ENCODE assay signal across 18 cellular contexts in the genomic region with DNA sequence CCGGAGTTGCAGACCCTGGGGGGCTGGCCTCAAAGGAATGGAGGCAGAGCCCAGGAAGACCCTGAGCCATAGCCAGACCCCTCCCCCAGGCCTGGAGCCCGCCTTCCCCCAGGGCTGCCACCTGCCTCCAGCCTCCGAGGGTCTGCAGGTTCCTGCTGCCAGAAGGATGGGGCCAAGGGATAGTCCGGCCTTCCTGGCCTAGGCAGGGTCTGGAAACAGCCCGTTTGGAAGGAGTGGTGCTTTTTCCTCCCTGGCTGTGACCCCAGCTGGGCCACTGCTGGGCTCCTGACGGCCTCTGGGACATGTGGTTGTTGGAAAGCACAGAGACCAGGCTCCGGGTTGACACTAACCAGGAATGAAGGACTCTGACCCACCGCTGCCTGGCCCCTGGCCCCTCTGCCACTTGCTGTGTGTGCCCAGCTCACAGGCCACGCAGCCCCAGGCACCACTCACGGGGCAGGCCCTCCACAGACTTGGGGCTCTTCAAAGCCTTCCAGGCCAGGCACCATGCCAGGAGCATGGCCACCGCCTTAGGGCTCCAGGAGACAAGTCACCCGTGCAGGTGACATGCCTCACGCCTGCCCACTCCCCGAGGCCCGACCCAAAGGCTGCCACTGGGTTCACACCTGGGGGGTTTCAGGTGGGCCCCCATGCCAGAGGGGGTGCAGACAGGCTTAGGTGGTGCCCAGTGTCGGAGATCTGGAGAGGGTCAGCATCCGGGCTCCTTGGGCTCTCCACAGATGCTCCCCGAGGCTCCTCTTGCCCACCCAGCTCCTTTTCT. TPM values are rescaled to one million over a fixed set of nuclear protein-coding genes. Genes with fewer than 3 reads are reported as not detected.
DNase-seq lines count a peak whose midpoint lies in the region; ATAC-seq and TF ChIP-seq lines count a peak whose summit lies in the region.
"Had no signal": no experiment of that assay in that cellular context is flagged by ENCODE, and none has a peak within 500 bp of the region (broad histone marks: within the 10 kb centered on the region; RNA-seq: fewer than 3 reads in every experiment).

No MANE protein-coding gene starts in this region.

- H3K4me3 Mint-ChIP-seq in effector memory CD8-positive, alpha-beta T cell: no peak overlapping the region
- H3K4me3 Mint-ChIP-seq: activated naive CD4-positive, alpha-beta T cell treated with anti-CD3 and anti-CD28 coated beads, Interleukin-2, amount 10 ng/mL, durations not matched to agents 7 days and 5 days; stimulated activated naive CD8-positive, alpha-beta T cell treated with anti-CD3 and anti-CD28 coated beads, Interleukin-15, Interleukin-2, amounts not matched to agents 100 ng/mL and 50 ng/mL, for 24 hours; T-helper 17 cell had no signal

- CTCF ChIA-PET in PC-3 (lab: Charles Lee): no interaction called here

- H3K27ac ChIP-seq in 22Rv1 (peak overlapping the region; percentile 7; the same call in 1 of the 2 replicates), PC-3 (ENCODE audit: low read length) (0 out of 2 replicates have a peak overlapping the region, but pooled peaks have one; percentile 58), esophagus squamous epithelium (peak overlapping the region; percentile 85 to 99 (median 97)), prostate gland (peak overlapping the region; percentile 39 to 63)
- H3K27ac ChIP-seq: foreskin keratinocyte had no signal

- H3K36me3 ChIP-seq in PC-3 (ENCODE audit: low read depth, low read length) (no peaks in the 10 kb centered on the region), esophagus squamous epithelium (no peaks in the 10 kb centered on the region), prostate gland (no peaks in the 10 kb centered on the region)

- H3K36me3 Mint-ChIP-seq in effector memory CD8-positive, alpha-beta T cell (ENCODE audit: insufficient read depth): no peaks in the 10 kb centered on the region
- H3K36me3 Mint-ChIP-seq: activated naive CD4-positive, alpha-beta T cell treated with anti-CD3 and anti-CD28 coated beads, Interleukin-2, amount 10 ng/mL, durations not matched to agents 7 days and 5 days had no signal

- intact Hi-C loops in PC-3 (cut with micrococcal nuclease): no loop called here
- intact Hi-C loops in esophagus squamous epithelium (cut with DNase I): no loop called here
- intact Hi-C loops in prostate gland (cut with DNase I): no loop called here
- intact Hi-C loops in sciatic nerve (cut with DNase I): no loop called here
- intact Hi-C loops in head of caudate nucleus (cut with DNase I): loop anchor here (10.0 kb wide), 1 partner anchor 526 kb away; no protein-coding TSS in a partner anchor

- ATAC-seq in PC-3 (no peak), sciatic nerve (no peak)
- ATAC-seq in effector memory CD8-positive, alpha-beta T cell (replicated peaks): no peak
- ATAC-seq: foreskin keratinocyte, mucosa of descending colon, T-helper 17 cell had no signal

- no peak overlapping the region for H2AFZ ChIP-seq in PC-3 (ENCODE audit: low read length)

- no peak overlapping the region for H3K4me2 ChIP-seq in PC-3 (ENCODE audit: low read length)

- no peaks in the 10 kb centered on the region for H3K27me3 ChIP-seq in PC-3 (ENCODE audit: low read length)
- peaks cover 0 to 39% (median 0%) of the 10 kb centered on the region in 4 donors for H3K27me3 ChIP-seq in esophagus squamous epithelium
- H3K27me3 ChIP-seq in prostate gland (replicated peaks; ENCODE audit: insufficient read depth): no peaks in the 10 kb centered on the region
- H3K27me3 ChIP-seq: foreskin keratinocyte had no signal

- no peaks in the 10 kb centered on the region for H4K20me1 ChIP-seq in PC-3 (ENCODE audit: low read length)

- POLR2A ChIA-PET in PC-3 (lab: Charles Lee; ENCODE audit: unreplicated experiment): no interaction called here

- WGBS in esophagus squamous epithelium, 2 donors: 49 to 58% methylated on average over 4 of the region's 18 CpGs
- 64% methylated on average over 17 of the region's 18 CpGs for WGBS in prostate gland

- H3K27me3 Mint-ChIP-seq in effector memory CD8-positive, alpha-beta T cell: peaks cover 15 to 33% of the 10 kb centered on the region in 2 donors

- H3K4me1 Mint-ChIP-seq in effector memory CD8-positive, alpha-beta T cell (ENCODE audit: low read depth in 2 of 2): peaks cover 5 to 9% of the 10 kb centered on the region in 2 donors
- H3K4me1 Mint-ChIP-seq: activated naive CD4-positive, alpha-beta T cell treated with anti-CD3 and anti-CD28 coated beads, Interleukin-2, amount 10 ng/mL, durations not matched to agents 7 days and 5 days had no signal

- no peak overlapping the region for H3K9ac ChIP-seq in PC-3 (ENCODE audit: low read length)

- peaks cover 41% of the 10 kb centered on the region for H3K4me1 ChIP-seq in PC-3 (ENCODE audit: insufficient read depth, low read length)
- peaks cover 57 to 88% (median 68%) of the 10 kb centered on the region in 3 donors for H3K4me1 ChIP-seq in esophagus squamous epithelium
- peaks cover 31% of the 10 kb centered on the region for H3K4me1 ChIP-seq in prostate gland (replicated peaks)

- H3K9me3 ChIP-seq in PC-3 (ENCODE audit: low read length) (no peaks in the 10 kb centered on the region), esophagus squamous epithelium (no peaks in the 10 kb centered on the region), prostate gland (no peaks in the 10 kb centered on the region)
- H3K9me3 ChIP-seq: mucosa of descending colon had no signal

- TF ChIP-seq CTCF in 22Rv1 (IDR thresholded peaks at IDR 0.05) (no peak), PC-3 (conservative IDR thresholded peaks at IDR 0.05; ENCODE audit: low read depth, low read length) (no peak), esophagus squamous epithelium (IDR thresholded peaks at IDR 0.05) (no peak), prostate gland (IDR thresholded peaks at IDR 0.05) (no peak)

- H3F3A ChIP-seq in PC-3 (ENCODE audit: low read length, unreplicated experiment): no peaks in the 10 kb centered on the region

- no peak for DNase-seq in PC-3
- no peak for DNase-seq in esophagus squamous epithelium (lab: John Stamatoyannopoulos, UW)
- no peak for DNase-seq in prostate gland (ENCODE audit: low spot score)
- no peak for DNase-seq in sciatic nerve (ENCODE audit: low spot score)
- DNase-seq in effector memory CD8-positive, alpha-beta T cell: no peak
- no peak for DNase-seq in head of caudate nucleus
- no peak for DNase-seq in activated naive CD4-positive, alpha-beta T cell (lab: John Stamatoyannopoulos, UW)
- DNase-seq: activated naive CD4-positive, alpha-beta T cell treated with anti-CD3 and anti-CD28 coated beads, Interleukin-2, amount 10 ng/mL, durations not matched to agents 7 days and 5 days; effector CD8-positive, alpha-beta T cell; foreskin keratinocyte; mucosa of descending colon; NCI-H2029; NCI-H524; stimulated activated CD4-positive, alpha-beta T cell treated with anti-CD3 and anti-CD28 coated beads, Interleukin-12 subunit alpha, Interleukin-12 subunit beta, amount 100 ng/mL, for 4 hours; T-helper 17 cell had no signal

- no peak overlapping the region for H3K27ac Mint-ChIP-seq in effector memory CD8-positive, alpha-beta T cell
- H3K27ac Mint-ChIP-seq: activated naive CD4-positive, alpha-beta T cell treated with anti-CD3 and anti-CD28 coated beads, Interleukin-2, amount 10 ng/mL, durations not matched to agents 7 days and 5 days; stimulated activated naive CD8-positive, alpha-beta T cell treated with anti-CD3 and anti-CD28 coated beads, Interleukin-15, Interleukin-2, amounts not matched to agents 100 ng/mL and 50 ng/mL, for 24 hours; T-helper 17 cell had no signal

- no peak for TF ChIP-seq POLR2A in esophagus squamous epithelium (IDR thresholded peaks at IDR 0.05)
- no peak for TF ChIP-seq POLR2A in prostate gland (IDR thresholded peaks at IDR 0.05)

- H3K4me3 ChIP-seq in PC-3 (ENCODE audit: low read length): no peak overlapping the region
- H3K4me3 ChIP-seq in esophagus squamous epithelium: no peak overlapping the region
- H3K4me3 ChIP-seq in prostate gland: no peak overlapping the region
- H3K4me3 ChIP-seq: mucosa of descending colon had no signal

- H3K9me2 ChIP-seq in PC-3 (replicated peaks; ENCODE audit: low read length): no peaks in the 10 kb centered on the region

- H3K9me3 Mint-ChIP-seq in effector memory CD8-positive, alpha-beta T cell: no peaks in the 10 kb centered on the region
- H3K9me3 Mint-ChIP-seq: activated naive CD4-positive, alpha-beta T cell treated with anti-CD3 and anti-CD28 coated beads, Interleukin-2, amount 10 ng/mL, durations not matched to agents 7 days and 5 days; stimulated activated naive CD8-positive, alpha-beta T cell treated with anti-CD3 and anti-CD28 coated beads, Interleukin-15, Interleukin-2, amounts not matched to agents 100 ng/mL and 50 ng/mL, for 24 hours had no signal

- no TSS peak for BruUV-seq in PC-3 (replicated peaks; lab: Mats Ljungman, UMichigan)

- peaks cover 9% of the 10 kb centered on the region for H3K79me2 ChIP-seq in PC-3 (ENCODE audit: low read length)

RNA-seq across cellular contexts. Expression of a gene that starts 3.9 kb away (rescaled TPM):
- total RNA-seq in PC-3 (2014; rRNA removed) (196 and 308 TPM in 2 replicates), esophagus squamous epithelium (100 to 1,000 TPM in 2 of 4 donors, 10 to 100 TPM in 2; 60.4 to 127 (median 98.9) TPM), prostate gland (100 to 1,000 TPM; 170 to 272 TPM), sciatic nerve (232 TPM)

RNA-seq across cellular contexts. Expression of a gene that starts 15.9 kb away (rescaled TPM):
- total RNA-seq in PC-3 (2014; rRNA removed): 1,250 and 1,945 TPM in 2 replicates
- 1,000 to 10,000 TPM in 3 of 4 donors, 100 to 1,000 TPM in 1; 819 to 3,701 (median 3,102) TPM for total RNA-seq in esophagus squamous epithelium
- total RNA-seq in prostate gland: 1,000 to 10,000 TPM; 1,506 to 4,377 TPM
- total RNA-seq in sciatic nerve: 986 TPM

RNA-seq across cellular contexts. Expression of a gene that starts 36.1 kb away (rescaled TPM):
- total RNA-seq in PC-3 (2014; rRNA removed): 12.4 and 13.5 TPM in 2 replicates
- total RNA-seq in esophagus squamous epithelium: 1 to 10 TPM; 2.0 to 3.8 (median 2.2) TPM
- total RNA-seq in prostate gland: 10 to 100 TPM in 1 of 2 donors, 1 to 10 TPM in 1; 4.1 to 31.3 TPM
- 4.5 TPM for total RNA-seq in sciatic nerve

RNA-seq across cellular contexts. Expression of a gene that starts 56.3 kb away (rescaled TPM):
- 9.3 and 9.4 TPM in 2 replicates for total RNA-seq in PC-3 (2014; rRNA removed)
- 1 to 10 TPM; 1.1 to 6.2 (median 4.0) TPM for total RNA-seq in esophagus squamous epithelium
- 10 to 100 TPM in 1 of 2 donors, 1 to 10 TPM in 1; 4.9 to 10.9 TPM for total RNA-seq in prostate gland
- not detected for total RNA-seq in sciatic nerve
- total RNA-seq: foreskin keratinocyte, osteocyte, T-helper 17 cell had no signal

Comparison
In these comparisons a context has a peak if more than half of its experiments do, and no peak if none do; other contexts are left out.
1. H3K27ac ChIP-seq: peak in every context shown above with its lines; median percentile 97 in esophagus squamous epithelium; 58 in PC-3; 51 in prostate gland; 7 in 22Rv1.